In genomic region chr17:9977175-9977574, GRCh38 we compare ENCODE assay signal across 25 cellular contexts.
DNase-seq lines count a peak whose midpoint lies in the region; ATAC-seq and TF ChIP-seq lines count a peak whose summit lies in the region.
"Had no signal": no experiment of that assay in that cellular context is flagged by ENCODE, and none has a peak within 500 bp of the region (broad histone marks: within the 10 kb centered on the region; RNA-seq: fewer than 3 reads in every experiment).

No MANE protein-coding gene starts in this region.

- no peaks in the 10 kb centered on the region for H3K36me3 ChIP-seq in OCI-LY7 (ENCODE audit: insufficient read depth, low read length)

- no peak overlapping the region for H3K4me3 ChIP-seq in OCI-LY7 (ENCODE audit: low read depth, low read length, poor library complexity, severe bottlenecking)

- peak; percentile 61 for ATAC-seq in activated naive CD8-positive, alpha-beta T cell treated with anti-CD3 and anti-CD28 coated beads, Interleukin-2, amount 50 U/mL, for 24 hours
- ATAC-seq in stimulated activated naive CD8-positive, alpha-beta T cell treated with anti-CD3 and anti-CD28 coated beads, Interleukin-15, amount 100 ng/mL, for 72 hours, result peak; percentile 43
- ATAC-seq: left ventricle myocardium superior had no signal

- no peaks in the 10 kb centered on the region for H3K27me3 Mint-ChIP-seq in activated naive CD8-positive, alpha-beta T cell treated with anti-CD3 and anti-CD28 coated beads, Interleukin-2, amount 50 U/mL, for 24 hours
- no peaks in the 10 kb centered on the region for H3K27me3 Mint-ChIP-seq in activated naive CD8-positive, alpha-beta T cell treated with anti-CD3 and anti-CD28 coated beads for 36 hours
- H3K27me3 Mint-ChIP-seq in immature natural killer cell (ENCODE audit: low read depth in 3 of 3) (peaks cover 1 to 7% (median 2%) of the 10 kb centered on the region in 3 donors), HFFc6 (ENCODE audit: insufficient read depth) (no peaks in the 10 kb centered on the region)
- no peaks in the 10 kb centered on the region for H3K27me3 Mint-ChIP-seq in stimulated activated naive CD8-positive, alpha-beta T cell treated with anti-CD3 and anti-CD28 coated beads, Interleukin-15, amount 100 ng/mL, for 72 hours
- H3K27me3 Mint-ChIP-seq: activated CD4-positive, alpha-beta memory T cell treated with anti-CD3 and anti-CD28 coated beads, Interleukin-2, amount 10 ng/mL, durations not matched to agents 7 days and 5 days; dendritic cell treated with granulocyte-macrophage colony-stimulating factor and Interleukin-4, amounts not matched to agents 40 ng/mL and 50 ng/mL, for 4 days had no signal

- H3K79me2 ChIP-seq in OCI-LY7 (ENCODE audit: insufficient read depth, low read depth, low read length), result no peaks in the 10 kb centered on the region

- POLR2A ChIA-PET in OCI-LY7 (lab: Charles Lee), result no interaction called here

- H3K4me2 ChIP-seq in OCI-LY7 (ENCODE audit: low read length), result no peak overlapping the region

- intact Hi-C loops in OCI-LY7 (cut with micrococcal nuclease; ENCODE audit: unreplicated experiment), result no loop called here

- no peak overlapping the region for H3K4me3 Mint-ChIP-seq in activated naive CD8-positive, alpha-beta T cell treated with anti-CD3 and anti-CD28 coated beads, Interleukin-2, amount 50 U/mL, for 24 hours
- H3K4me3 Mint-ChIP-seq in activated naive CD8-positive, alpha-beta T cell treated with anti-CD3 and anti-CD28 coated beads for 36 hours, result no peak overlapping the region
- H3K4me3 Mint-ChIP-seq in immature natural killer cell (peak overlapping the region in 1 of 5 donors; percentile 4), HFFc6 (no peak overlapping the region)
- H3K4me3 Mint-ChIP-seq in stimulated activated naive CD8-positive, alpha-beta T cell treated with anti-CD3 and anti-CD28 coated beads, Interleukin-15, amount 100 ng/mL, for 72 hours, result no peak overlapping the region
- H3K4me3 Mint-ChIP-seq: activated CD4-positive, alpha-beta memory T cell treated with anti-CD3 and anti-CD28 coated beads, Interleukin-2, amount 10 ng/mL, durations not matched to agents 7 days and 5 days; dendritic cell treated with granulocyte-macrophage colony-stimulating factor and Interleukin-4, amounts not matched to agents 40 ng/mL and 50 ng/mL, for 4 days; neural crest cell had no signal

- no peaks in the 10 kb centered on the region for H3K9me3 ChIP-seq in OCI-LY7 (ENCODE audit: low read length)

- no peak for DNase-seq in activated naive CD8-positive, alpha-beta T cell treated with anti-CD3 and anti-CD28 coated beads, Interleukin-2, amount 50 U/mL, for 24 hours
- DNase-seq in activated naive CD8-positive, alpha-beta T cell treated with anti-CD3 and anti-CD28 coated beads for 36 hours, result no peak
- DNase-seq in MV-4-11 (lab: John Stamatoyannopoulos, UW) (peak; percentile 24), immature natural killer cell (no peak), OCI-LY7 (ENCODE audit: low spot score) (no peak), HFFc6 (no peak), AG08396 (ENCODE audit: low spot score) (no peak)
- no peak for DNase-seq in stimulated activated naive CD8-positive, alpha-beta T cell treated with anti-CD3 and anti-CD28 coated beads, Interleukin-15, amount 100 ng/mL, for 72 hours
- DNase-seq: activated CD4-positive, alpha-beta memory T cell treated with anti-CD3 and anti-CD28 coated beads, Interleukin-2, amount 10 ng/mL, durations not matched to agents 7 days and 5 days; activated CD4-positive, CD25-positive, alpha-beta regulatory T cell; activated naive CD4-positive, alpha-beta T cell; activated T-cell treated with anti-CD3 and anti-CD28 coated beads, Interleukin-2, amount 50 U/mL, for 1 hour; aorta; DMS153; glutamatergic neuron; left ventricle myocardium superior; midbrain; NCI-H146; NCI-H524 treated with DMSO at 0.1 percent for 48 hours; T1000 had no signal

- BruUV-seq in OCI-LY7 (replicated peaks; lab: Mats Ljungman, UMichigan), result no TSS peak

- H2AFZ ChIP-seq in OCI-LY7 (ENCODE audit: low read length), result no peak overlapping the region

- H3K4me1 ChIP-seq in OCI-LY7 (ENCODE audit: insufficient read depth, low read length, poor library complexity, severe bottlenecking), result no peaks in the 10 kb centered on the region

- no peak overlapping the region for H3K27ac ChIP-seq in OCI-LY7 (ENCODE audit: low read depth, low read length, poor library complexity, severe bottlenecking)
- H3K27ac ChIP-seq: C4-2B, HL-60 had no signal

- no peaks in the 10 kb centered on the region for H3K9me3 Mint-ChIP-seq in activated naive CD8-positive, alpha-beta T cell treated with anti-CD3 and anti-CD28 coated beads, Interleukin-2, amount 50 U/mL, for 24 hours
- no peaks in the 10 kb centered on the region for H3K9me3 Mint-ChIP-seq in activated naive CD8-positive, alpha-beta T cell treated with anti-CD3 and anti-CD28 coated beads for 36 hours
- no peaks in the 10 kb centered on the region for H3K9me3 Mint-ChIP-seq in immature natural killer cell
- no peaks in the 10 kb centered on the region for H3K9me3 Mint-ChIP-seq in stimulated activated naive CD8-positive, alpha-beta T cell treated with anti-CD3 and anti-CD28 coated beads, Interleukin-15, amount 100 ng/mL, for 72 hours
- H3K9me3 Mint-ChIP-seq in HFFc6, result no peaks in the 10 kb centered on the region
- H3K9me3 Mint-ChIP-seq: activated CD4-positive, alpha-beta memory T cell treated with anti-CD3 and anti-CD28 coated beads, Interleukin-2, amount 10 ng/mL, durations not matched to agents 7 days and 5 days; dendritic cell treated with granulocyte-macrophage colony-stimulating factor and Interleukin-4, amounts not matched to agents 40 ng/mL and 50 ng/mL, for 4 days; neural crest cell had no signal

- TF ChIP-seq CTCF in OCI-LY7 (conservative IDR thresholded peaks at IDR 0.05; ENCODE audit: low read length) (no peak), HFFc6 (IDR thresholded peaks at IDR 0.05) (no peak)

- CTCF ChIA-PET in OCI-LY7 (lab: Charles Lee; ENCODE audit: unreplicated experiment), result no interaction called here

- no peaks in the 10 kb centered on the region for H3K9me2 ChIP-seq in OCI-LY7 (ENCODE audit: insufficient read depth, low read length)

- no peak overlapping the region for H3K27ac Mint-ChIP-seq in activated naive CD8-positive, alpha-beta T cell treated with anti-CD3 and anti-CD28 coated beads, Interleukin-2, amount 50 U/mL, for 24 hours
- H3K27ac Mint-ChIP-seq in activated naive CD8-positive, alpha-beta T cell treated with anti-CD3 and anti-CD28 coated beads for 36 hours, result no peak overlapping the region
- H3K27ac Mint-ChIP-seq in immature natural killer cell (peak overlapping the region; percentile 4 to 83 (median 70)), HFFc6 (no peak overlapping the region)
- peak overlapping the region in 1 of 2 donors; percentile 28 for H3K27ac Mint-ChIP-seq in stimulated activated naive CD8-positive, alpha-beta T cell treated with anti-CD3 and anti-CD28 coated beads, Interleukin-15, amount 100 ng/mL, for 72 hours
- H3K27ac Mint-ChIP-seq: activated CD4-positive, alpha-beta memory T cell treated with anti-CD3 and anti-CD28 coated beads, Interleukin-2, amount 10 ng/mL, durations not matched to agents 7 days and 5 days; dendritic cell treated with granulocyte-macrophage colony-stimulating factor and Interleukin-4, amounts not matched to agents 40 ng/mL and 50 ng/mL, for 4 days; progenitor cell of endocrine pancreas had no signal

- H3K4me1 Mint-ChIP-seq in activated naive CD8-positive, alpha-beta T cell treated with anti-CD3 and anti-CD28 coated beads, Interleukin-2, amount 50 U/mL, for 24 hours, result peaks cover 4% of the 10 kb centered on the region
- peaks cover 4% of the 10 kb centered on the region for H3K4me1 Mint-ChIP-seq in activated naive CD8-positive, alpha-beta T cell treated with anti-CD3 and anti-CD28 coated beads for 36 hours
- peaks cover 33 to 65% of the 10 kb centered on the region in 2 donors for H3K4me1 Mint-ChIP-seq in immature natural killer cell
- H3K4me1 Mint-ChIP-seq in stimulated activated naive CD8-positive, alpha-beta T cell treated with anti-CD3 and anti-CD28 coated beads, Interleukin-15, amount 100 ng/mL, for 72 hours, result peaks cover 6% of the 10 kb centered on the region
- H3K4me1 Mint-ChIP-seq in HFFc6 (ENCODE audit: low read depth), result peaks cover 24% of the 10 kb centered on the region
- H3K4me1 Mint-ChIP-seq: activated CD4-positive, alpha-beta memory T cell treated with anti-CD3 and anti-CD28 coated beads, Interleukin-2, amount 10 ng/mL, durations not matched to agents 7 days and 5 days had no signal

- H3K36me3 Mint-ChIP-seq in activated naive CD8-positive, alpha-beta T cell treated with anti-CD3 and anti-CD28 coated beads, Interleukin-2, amount 50 U/mL, for 24 hours (ENCODE audit: low read depth), result no peaks in the 10 kb centered on the region
- no peaks in the 10 kb centered on the region for H3K36me3 Mint-ChIP-seq in activated naive CD8-positive, alpha-beta T cell treated with anti-CD3 and anti-CD28 coated beads for 36 hours
- H3K36me3 Mint-ChIP-seq in immature natural killer cell (peaks cover 4 to 10% (median 6%) of the 10 kb centered on the region in 3 donors), HFFc6 (ENCODE audit: low read depth) (no peaks in the 10 kb centered on the region)

- no peaks in the 10 kb centered on the region for H4K20me1 ChIP-seq in OCI-LY7 (ENCODE audit: insufficient read depth, low read length)

Comparison
In these comparisons a context has a peak if more than half of its experiments do, and no peak if none do; other contexts are left out.
1. H3K27ac Mint-ChIP-seq: peak in immature natural killer cell (6 of 6); none in activated naive CD8-positive, alpha-beta T cell treated with anti-CD3 and anti-CD28 coated beads, Interleukin-2, amount 50 U/mL, for 24 hours (single experiment), activated naive CD8-positive, alpha-beta T cell treated with anti-CD3 and anti-CD28 coated beads for 36 hours (single experiment) and HFFc6 (single experiment).